9 cellular contexts compared by ENCODE assay signal in the genomic region with DNA sequence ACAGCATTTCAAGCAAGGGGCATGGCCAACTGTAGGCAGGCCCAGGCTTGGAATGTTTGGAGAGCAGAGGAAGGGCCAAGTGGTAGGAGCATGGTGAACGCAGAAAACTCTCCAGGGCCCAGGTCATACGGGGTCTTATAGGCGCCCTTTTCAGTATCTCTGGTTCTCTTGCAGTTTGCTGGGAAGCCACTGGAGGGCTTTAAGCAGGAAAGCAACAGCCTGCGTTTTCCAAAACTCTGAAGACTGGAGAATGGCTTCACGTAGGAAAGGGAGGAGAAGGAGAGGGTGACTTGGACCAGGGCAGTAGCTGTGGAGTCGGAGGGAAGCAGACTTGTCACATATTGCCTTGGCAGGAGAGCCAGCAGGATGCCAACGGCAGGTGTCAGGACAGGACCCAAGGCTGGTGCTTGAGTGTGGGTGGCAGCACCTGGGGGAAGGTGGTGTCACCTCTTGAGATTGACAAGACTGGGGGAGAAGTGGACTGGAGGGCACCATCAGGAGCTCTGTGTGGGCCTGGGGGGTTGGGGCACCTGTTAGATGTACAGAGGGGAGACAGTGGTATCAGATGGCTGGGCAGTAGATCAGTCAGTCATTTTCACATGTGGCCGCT. TPM values are rescaled to one million over a fixed set of nuclear protein-coding genes. Genes with fewer than 3 reads are reported as not detected.
A peak's percentile ranks its signal among the peaks of the same experiment; 100 is the strongest.
DNase-seq lines count a peak whose midpoint lies in the region; ATAC-seq, FAIRE-seq and TF ChIP-seq lines count a peak whose summit lies in the region.
"Had no signal": no experiment of that assay in that cellular context is flagged by ENCODE, and none has a peak within 500 bp of the region (broad histone marks: within the 10 kb centered on the region; RNA-seq: fewer than 3 reads in every experiment).

No MANE protein-coding gene starts in this region.

- no peak overlapping the region for H3K56ac ChIP-seq in H1 (replicated peaks; ENCODE audit: insufficient read length, low read depth, low read length)

- peak; percentile 12 for DNase-seq in EL
- DNase-seq in M059J (ENCODE audit: low read depth), result peak; percentile 32
- DNase-seq in H1 (ENCODE audit: low read depth in 1 of 2, low spot score in 2 of 2), result peak in 1 of 2 experiments; percentile 58
- peak; percentile 55 for DNase-seq in neural progenitor cell (ENCODE audit: low spot score)
- DNase-seq in HCEC 1CT, result no peak
- DNase-seq in activated gamma-delta T cell treated with Interleukin-2 at 50 U/mL for 16 hours, result no peak
- no peak for DNase-seq in HUDEP-2 (lab: John Stamatoyannopoulos, UW; ENCODE audit: unreplicated experiment in 76 of 76)
- DNase-seq: activated naive CD4-positive, alpha-beta T cell treated with anti-CD3 and anti-CD28 coated beads, Interleukin-2, amount 10 ng/mL, durations not matched to agents 7 days and 5 days had no signal

- peaks cover 4% of the 10 kb centered on the region for H3K27me3 Mint-ChIP-seq in neural progenitor cell (ENCODE audit: insufficient read depth, low read depth)

- FAIRE-seq in H1 (lab: Jason Lieb, UNC), result no peak

- TF ChIP-seq RAD21 in H1 (IDR thresholded peaks at IDR 0.05 in 1 of 2, conservative IDR thresholded peaks at IDR 0.05 in 1 of 2; ENCODE audit: low read depth in 2 of 2, low read length in 2 of 2), result peak; percentile 27 to 47; a peak in 3 of 4 replicates

- H3K4me3 ChIP-seq in H1 (ENCODE audit: extremely low read depth in 1 of 4, insufficient read depth in 2 of 4, low read depth in 3 of 4, low read length in 4 of 4) (no peak overlapping the region), neural progenitor cell (no peak overlapping the region)

- no peaks in the 10 kb centered on the region for H3K79me1 ChIP-seq in H1 (ENCODE audit: low read depth, low read length)

- H2AFZ ChIP-seq in H1 (ENCODE audit: low read length), result no peak overlapping the region; the same call in 1 of the 2 replicates
- H2AFZ ChIP-seq in neural progenitor cell (replicated peaks), result peak overlapping the region; percentile 26

- H3K9ac ChIP-seq in H1 (replicated peaks in 1 of 4; ENCODE audit: extremely low read depth in 1 of 4, low read depth in 3 of 4, low read length in 3 of 4), result no peak overlapping the region
- no peak overlapping the region for H3K9ac ChIP-seq in neural progenitor cell

- peaks cover 14% of the 10 kb centered on the region for H3K9me3 Mint-ChIP-seq in neural progenitor cell
- H3K9me3 Mint-ChIP-seq: activated naive CD4-positive, alpha-beta T cell treated with anti-CD3 and anti-CD28 coated beads, Interleukin-2, amount 10 ng/mL, durations not matched to agents 7 days and 5 days had no signal

- H3K14ac ChIP-seq in H1 (ENCODE audit: insufficient read length), result no peak overlapping the region

- H3K4me3 Mint-ChIP-seq in neural progenitor cell, result no peak overlapping the region
- H3K4me3 Mint-ChIP-seq: activated naive CD4-positive, alpha-beta T cell treated with anti-CD3 and anti-CD28 coated beads, Interleukin-2, amount 10 ng/mL, durations not matched to agents 7 days and 5 days had no signal

- WGBS in H1 (ENCODE audit: extremely low coverage in 1 of 2, insufficient coverage in 1 of 2, insufficient read length in 1 of 2, insufficient replicate concordance in 2 of 2, low coverage in 1 of 2, low lambda C conversion rate in 2 of 2, missing lambda C conversion rate in 1 of 2), 2 experiments, result 59% methylated on average over 7 of the region's 8 CpGs; no CpG with 5 or more reads in 1 of the 2 experiments

- H3K79me2 ChIP-seq in H1 (ENCODE audit: control insufficient read depth in 1 of 2, insufficient read depth in 2 of 2, low read length in 2 of 2), result no peaks in the 10 kb centered on the region
- H3K79me2 ChIP-seq in neural progenitor cell (ENCODE audit: low read depth), result no peaks in the 10 kb centered on the region

- H3F3A ChIP-seq in neural progenitor cell (ENCODE audit: low read depth), result no peaks in the 10 kb centered on the region

- peaks cover 4% of the 10 kb centered on the region for H3K4me1 Mint-ChIP-seq in neural progenitor cell

- no peaks in the 10 kb centered on the region for H3K4me1 ChIP-seq in H1 (replicated peaks in 1 of 4; ENCODE audit: control insufficient read depth in 3 of 4, insufficient read depth in 4 of 4, low read length in 3 of 4)
- H3K4me1 ChIP-seq in neural progenitor cell, result no peaks in the 10 kb centered on the region

- no peak for ATAC-seq in GM18870 (IDR thresholded peaks at IDR 0.05; ENCODE audit: unreplicated experiment)

- H2BK120ac ChIP-seq in H1 (replicated peaks; ENCODE audit: low read depth, low read length), result no peak overlapping the region

- no peaks in the 10 kb centered on the region for H3K27me3 ChIP-seq in H1 (replicated peaks in 1 of 4; ENCODE audit: control insufficient read depth in 3 of 4, extremely low read depth in 1 of 4, insufficient read depth in 3 of 4, low read length in 3 of 4)
- H3K27me3 ChIP-seq in neural progenitor cell, result no peaks in the 10 kb centered on the region

- no peak overlapping the region for H2BK20ac ChIP-seq in H1 (ENCODE audit: low read length)

- no peak overlapping the region for H2BK15ac ChIP-seq in H1 (ENCODE audit: low read length)

- no peaks in the 10 kb centered on the region for H3K9me3 ChIP-seq in H1 (ENCODE audit: insufficient read depth in 2 of 2, low read depth in 1 of 2, low read length in 1 of 2)
- H3K9me3 ChIP-seq in neural progenitor cell (ENCODE audit: low read depth), result no peaks in the 10 kb centered on the region

- H3K23me2 ChIP-seq in H1 (ENCODE audit: low read depth, low read length), result no peaks in the 10 kb centered on the region

- POLR2A ChIA-PET in H1 (lab: Charles Lee; ENCODE audit: partially characterized antibody), result interaction anchor here (1.8 kb wide), 1 partner anchor 82 kb away, joined by 5 read pairs; no protein-coding TSS in a partner anchor

- H4K20me1 ChIP-seq in H1 (replicated peaks in 1 of 2; ENCODE audit: control insufficient read depth in 1 of 2, insufficient read depth in 2 of 2, low read length in 2 of 2) (no peaks in the 10 kb centered on the region), neural progenitor cell (ENCODE audit: low read depth) (no peaks in the 10 kb centered on the region)

- no peaks in the 10 kb centered on the region for H3K36me3 Mint-ChIP-seq in neural progenitor cell
- H3K36me3 Mint-ChIP-seq: activated naive CD4-positive, alpha-beta T cell treated with anti-CD3 and anti-CD28 coated beads, Interleukin-2, amount 10 ng/mL, durations not matched to agents 7 days and 5 days had no signal

- CTCF ChIA-PET in H1 (lab: Charles Lee; ENCODE audit: partially characterized antibody), result interaction anchor here (0.6 to 2.2 kb wide), 8 partner anchors 8 to 210 kb away, joined by 3 to 12 read pairs (median 4); a partner anchor contains a TSS

- no peak overlapping the region for H2AK5ac ChIP-seq in H1 (ENCODE audit: low read depth, low read length)

- H3K4me2 ChIP-seq in H1 (ENCODE audit: insufficient read depth in 1 of 2, low read depth in 2 of 2, low read length in 2 of 2), result no peak overlapping the region
- no peak overlapping the region for H3K4me2 ChIP-seq in neural progenitor cell

- no peak overlapping the region for H3K27ac ChIP-seq in H1 (ENCODE audit: low read depth, low read length)
- no peak overlapping the region for H3K27ac ChIP-seq in neural progenitor cell

- no peak overlapping the region; the same call in 1 of the 2 replicates for H4K8ac ChIP-seq in H1 (ENCODE audit: extremely low read depth, insufficient read depth, low read length)

- H3K36me3 ChIP-seq in H1 (ENCODE audit: control insufficient read depth in 2 of 4, insufficient read depth in 4 of 4, low read length in 3 of 4) (no peaks in the 10 kb centered on the region), neural progenitor cell (no peaks in the 10 kb centered on the region)

- H3K4ac ChIP-seq in H1 (replicated peaks; ENCODE audit: insufficient read length, low read depth, low read length), result no peak overlapping the region

- H3K23ac ChIP-seq in H1 (ENCODE audit: insufficient read length), result no peak overlapping the region

- no peak overlapping the region for H2BK5ac ChIP-seq in H1 (ENCODE audit: low read depth, low read length)

- TF ChIP-seq POLR2A in H1 (IDR thresholded peaks at IDR 0.05; ENCODE audit: control extremely low read depth in 1 of 2, low read depth in 2 of 2, low read length in 2 of 2), result no peak

- TF ChIP-seq EP300 in H1 (IDR thresholded peaks at IDR 0.05; ENCODE audit: borderline replicate concordance in 1 of 2, low read depth in 2 of 2, low read length in 2 of 2), result no peak

- no peak overlapping the region for H3K18ac ChIP-seq in H1 (ENCODE audit: extremely low read depth, low read length)

- peak in 2 of 3 experiments; percentile 36 to 58; a peak in 3 of 4 replicates for TF ChIP-seq CTCF in H1 (IDR thresholded peaks at IDR 0.05; ENCODE audit: control extremely low read depth in 1 of 3, insufficient read depth in 1 of 3, low read depth in 1 of 3, low read length in 3 of 3)
- peak; percentile 48 for TF ChIP-seq CTCF in neural progenitor cell (IDR thresholded peaks at IDR 0.05)

- no peak overlapping the region for H2BK12ac ChIP-seq in H1 (ENCODE audit: low read depth, low read length)

- H3K27ac Mint-ChIP-seq in neural progenitor cell, result no peak overlapping the region
- H3K27ac Mint-ChIP-seq: activated naive CD4-positive, alpha-beta T cell treated with anti-CD3 and anti-CD28 coated beads, Interleukin-2, amount 10 ng/mL, durations not matched to agents 7 days and 5 days had no signal

- no peak overlapping the region for H4K5ac ChIP-seq in H1 (ENCODE audit: insufficient read length, low read depth, low read length)

- no peak overlapping the region for H4K91ac ChIP-seq in H1 (replicated peaks; ENCODE audit: insufficient read length, low read length)

RNA-seq across cellular contexts. Expression of a gene that starts 21.9 kb away (rescaled TPM):
- total RNA-seq in M059J (2014; rRNA removed; shearing (Covaris generic)), result 0.22 TPM in 1 of 2 replicates, not detected in the other
- not detected in 2 replicates for total RNA-seq in H1 (2021; fragmentation: NEBNext Ultra II Directional; extraction: Animal tissue kit (Norgen Biotek cat#: 25700))
- polyA plus RNA-seq in H1 (2011; rRNA removed), result 0.03 and 0.05 TPM in 2 replicates
- 0.03 TPM for polyA plus RNA-seq in H1 (2011; cell fraction: cytosol; rRNA removed)
- not detected for polyA plus RNA-seq in H1 (2011; cell fraction: nucleus; rRNA removed)
- not detected in 4 replicates for polyA plus RNA-seq in H1 (2012, experiment 1 of 2)
- not detected for polyA plus RNA-seq in H1 (2012, experiment 2 of 2)
- not detected for polyA plus RNA-seq in H1 (2013, experiment 1 of 2)
- polyA plus RNA-seq in H1 (2013, experiment 2 of 2), result 0.02 TPM
- 0.27 TPM in 1 of 2 replicates, not detected in the other for polyA minus RNA-seq in H1 (2011; rRNA and poly(A)+ RNA removed)
- not detected for polyA minus RNA-seq in H1 (2011; cell fraction: cytosol; rRNA and poly(A)+ RNA removed)
- polyA minus RNA-seq in H1 (2011; cell fraction: nucleus; rRNA and poly(A)+ RNA removed), result not detected
- total RNA-seq in neural progenitor cell (ENCODE audit: low replicate concordance), result 0.22 TPM in 1 of 2 replicates, not detected in the other

RNA-seq across cellular contexts. Expression of a gene that starts 22.6 kb away (rescaled TPM):
- not detected in 2 replicates for total RNA-seq in M059J (2014; rRNA removed; shearing (Covaris generic))
- not detected in 2 replicates for total RNA-seq in H1 (2021; fragmentation: NEBNext Ultra II Directional; extraction: Animal tissue kit (Norgen Biotek cat#: 25700))
- not detected in 2 replicates for polyA plus RNA-seq in H1 (2011; rRNA removed)
- polyA plus RNA-seq in H1 (2011; cell fraction: cytosol; rRNA removed), result not detected
- polyA plus RNA-seq in H1 (2011; cell fraction: nucleus; rRNA removed), result not detected
- polyA plus RNA-seq in H1 (2012, experiment 1 of 2), result not detected in 4 replicates
- not detected for polyA plus RNA-seq in H1 (2012, experiment 2 of 2)
- polyA plus RNA-seq in H1 (2013, experiment 1 of 2), result not detected
- polyA plus RNA-seq in H1 (2013, experiment 2 of 2), result not detected
- polyA minus RNA-seq in H1 (2011; rRNA and poly(A)+ RNA removed), result not detected in 2 replicates
- not detected for polyA minus RNA-seq in H1 (2011; cell fraction: cytosol; rRNA and poly(A)+ RNA removed)
- not detected for polyA minus RNA-seq in H1 (2011; cell fraction: nucleus; rRNA and poly(A)+ RNA removed)
- not detected in 2 replicates for total RNA-seq in neural progenitor cell (ENCODE audit: low replicate concordance)

RNA-seq across cellular contexts. Expression of a gene that starts 56.9 kb away (rescaled TPM):
- total RNA-seq in M059J (2014; rRNA removed; shearing (Covaris generic)), result 1,078 and 2,383 TPM in 2 replicates
- total RNA-seq in H1 (2021; fragmentation: NEBNext Ultra II Directional; extraction: Animal tissue kit (Norgen Biotek cat#: 25700)), result 925 and 957 TPM in 2 replicates
- polyA plus RNA-seq in H1 (2011; rRNA removed), result 315 and 451 TPM in 2 replicates
- polyA plus RNA-seq in H1 (2011; cell fraction: cytosol; rRNA removed), result 251 TPM
- 1,759 TPM for polyA plus RNA-seq in H1 (2011; cell fraction: nucleus; rRNA removed)
- 767 to 1,094 TPM (median 1,076 TPM) in 4 replicates for polyA plus RNA-seq in H1 (2012, experiment 1 of 2)
- polyA plus RNA-seq in H1 (2012, experiment 2 of 2), result 883 TPM
- polyA plus RNA-seq in H1 (2013, experiment 1 of 2), result 705 TPM
- polyA plus RNA-seq in H1 (2013, experiment 2 of 2), result 715 TPM
- polyA minus RNA-seq in H1 (2011; rRNA and poly(A)+ RNA removed), result 1,078 and 1,259 TPM in 2 replicates
- polyA minus RNA-seq in H1 (2011; cell fraction: cytosol; rRNA and poly(A)+ RNA removed), result 972 TPM
- polyA minus RNA-seq in H1 (2011; cell fraction: nucleus; rRNA and poly(A)+ RNA removed), result 786 TPM
- 189 and 559 TPM in 2 replicates for total RNA-seq in neural progenitor cell (ENCODE audit: low replicate concordance)

Comparison
In these comparisons a context has a peak if more than half of its experiments do, and no peak if none do; other contexts are left out.
1. DNase-seq: peak in EL (single experiment), M059J (single experiment) and neural progenitor cell (single experiment); none in HCEC 1CT (single experiment), activated gamma-delta T cell treated with Interleukin-2 at 50 U/mL for 16 hours (single experiment) and HUDEP-2 (0 of 76).